Comparison of ENCODE assay signal across 10 cellular contexts in the genomic region with DNA sequence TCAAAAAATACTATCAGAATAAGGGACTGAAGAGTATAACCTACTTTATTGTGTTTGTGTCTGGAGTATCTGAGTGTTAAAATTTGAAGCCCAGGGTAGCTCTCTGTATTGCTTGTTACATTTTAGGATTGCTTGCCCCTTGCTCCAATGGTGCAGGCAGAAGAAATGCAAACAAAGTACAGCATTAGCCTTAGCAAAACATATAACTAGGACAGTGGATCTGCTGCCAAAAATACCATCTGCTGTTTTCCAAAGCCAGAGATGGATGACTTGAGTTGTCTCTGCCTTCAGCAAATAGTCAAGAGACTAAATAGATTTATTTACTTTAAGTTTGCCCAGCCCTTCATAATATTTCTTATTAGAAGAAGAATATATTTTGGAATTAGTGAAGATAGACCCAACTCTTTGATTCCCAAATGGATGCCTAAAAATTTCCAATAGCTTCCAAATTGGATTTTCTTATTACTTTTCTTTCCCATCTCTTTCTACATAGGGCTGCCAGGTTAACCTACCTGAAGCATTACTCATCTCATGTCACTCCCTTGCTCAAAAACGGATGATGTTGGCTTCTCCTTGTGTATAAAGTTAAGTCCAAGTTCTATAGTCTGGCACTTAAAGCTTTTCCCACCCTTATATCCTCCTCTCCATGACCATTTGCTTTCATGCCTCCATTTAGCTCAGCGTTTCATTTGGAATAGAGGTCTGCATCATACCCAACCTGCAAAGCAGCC.
A peak's percentile ranks its signal among the peaks of the same experiment; 100 is the strongest.
DNase-seq lines count a peak whose midpoint lies in the region; ATAC-seq and TF ChIP-seq lines count a peak whose summit lies in the region.
"Had no signal": no experiment of that assay in that cellular context is flagged by ENCODE, and none has a peak within 500 bp of the region (broad histone marks: within the 10 kb centered on the region; RNA-seq: fewer than 3 reads in every experiment).

No MANE protein-coding gene starts in this region.

- H3K36me3 Mint-ChIP-seq in osteocyte (ENCODE audit: unreplicated experiment), result peaks cover 2% of the 10 kb centered on the region

- H3K27me3 Mint-ChIP-seq in osteocyte (ENCODE audit: unreplicated experiment), result no peaks in the 10 kb centered on the region

- peaks cover 51% of the 10 kb centered on the region for H3K4me1 ChIP-seq in PC-9 (replicated peaks; ENCODE audit: insufficient read depth)
- peaks cover 0 to 4% of the 10 kb centered on the region in 2 donors for H3K4me1 ChIP-seq in aorta (ENCODE audit: control insufficient read depth in 1 of 2, insufficient read depth in 2 of 2, low read length in 2 of 2)

- CTCF ChIA-PET in PC-9 (lab: Charles Lee), result no interaction called here

- no peaks in the 10 kb centered on the region for H3K9me3 ChIP-seq in PC-9 (ENCODE audit: insufficient read depth, low read depth)
- H3K9me3 ChIP-seq in aorta (ENCODE audit: control insufficient read depth, low read length), result no peaks in the 10 kb centered on the region

- TF ChIP-seq CTCF in PC-9 (conservative IDR thresholded peaks at IDR 0.05) (no peak), dorsolateral prefrontal cortex (IDR thresholded peaks at IDR 0.05 in 54 of 56, conservative IDR thresholded peaks at IDR 0.05 in 2 of 56; ENCODE audit: low read depth in 1 of 56, partially characterized antibody in 56 of 56) (no peak), osteocyte (IDR thresholded peaks at IDR 0.05) (no peak)

- no peak overlapping the region for H2AFZ ChIP-seq in PC-9

- peaks cover 57% of the 10 kb centered on the region for H3K79me2 ChIP-seq in PC-9 (ENCODE audit: low read depth)

- no TSS peak for BruUV-seq in PC-9 (replicated peaks; lab: Mats Ljungman, UMichigan)

- H3K27ac ChIP-seq in PC-9 (peak overlapping the region; percentile 68), dorsolateral prefrontal cortex (peak overlapping the region in 55 of 59 donors; percentile 3 to 94 (median 74)), aorta (ENCODE audit: low read depth in 1 of 2, low read length in 2 of 2) (no peak overlapping the region)

- H3K36me3 ChIP-seq in PC-9 (ENCODE audit: low read depth), result no peaks in the 10 kb centered on the region
- no peaks in the 10 kb centered on the region for H3K36me3 ChIP-seq in aorta (ENCODE audit: control insufficient read depth in 1 of 2, insufficient read depth in 2 of 2, low read length in 1 of 2)

- H3K9me3 Mint-ChIP-seq in osteocyte (ENCODE audit: unreplicated experiment), result peaks cover 4% of the 10 kb centered on the region

- H3K4me1 Mint-ChIP-seq in osteocyte (ENCODE audit: unreplicated experiment), result peaks cover 55% of the 10 kb centered on the region

- peak overlapping the region; percentile 92 for H3K27ac Mint-ChIP-seq in osteocyte (ENCODE audit: unreplicated experiment)

- DNase-seq in HS-5 (ENCODE audit: low read depth) (peak; percentile 23), PC-9 (peak in 1 of 2 experiments; percentile 68), dorsolateral prefrontal cortex (peak in 1 of 10 donors; percentile 74), osteocyte (ENCODE audit: extremely low spot score, unreplicated experiment) (no peak), NCI-H1436 treated with DMSO at 0.1 percent for 48 hours (lab: John Stamatoyannopoulos, UW) (no peak), aorta (no peak), SKM-1 (lab: John Stamatoyannopoulos, UW; ENCODE audit: unreplicated experiment) (no peak), NOMO-1 (lab: John Stamatoyannopoulos, UW; ENCODE audit: unreplicated experiment in 2 of 2) (no peak)
- DNase-seq: activated T-cell treated with anti-CD3 and anti-CD28 coated beads, Interleukin-2, amount 50 U/mL, for 4 hours; RPMI8226 had no signal

- no peaks in the 10 kb centered on the region for H3K9me2 ChIP-seq in PC-9 (ENCODE audit: insufficient read depth)

- peak overlapping the region; percentile 61 for H3K4me3 Mint-ChIP-seq in osteocyte (ENCODE audit: unreplicated experiment)
- H3K4me3 Mint-ChIP-seq: activated T-cell treated with anti-CD3 and anti-CD28 coated beads, Interleukin-2, amount 50 U/mL, for 4 hours had no signal

- peak overlapping the region; percentile 65 for H3K4me2 ChIP-seq in PC-9

- H3F3A ChIP-seq in PC-9 (ENCODE audit: insufficient read depth, low read depth), result peaks cover 31% of the 10 kb centered on the region

- H3K4me3 ChIP-seq in PC-9 (peak overlapping the region; percentile 7; the same call in 1 of the 2 replicates), dorsolateral prefrontal cortex (no peak overlapping the region), aorta (ENCODE audit: low read length in 2 of 2) (no peak overlapping the region)

- POLR2A ChIA-PET in PC-9 (lab: Charles Lee; ENCODE audit: unreplicated experiment), result no interaction called here

- WGBS in aorta, 2 donors, result 69 to 73% methylated on average over 2 of the region's 2 CpGs

- H3K27me3 ChIP-seq in PC-9 (ENCODE audit: insufficient read depth, low read depth) (no peaks in the 10 kb centered on the region), dorsolateral prefrontal cortex (no peaks in the 10 kb centered on the region), aorta (ENCODE audit: control insufficient read depth in 1 of 2, insufficient read depth in 2 of 2, low read length in 1 of 2) (no peaks in the 10 kb centered on the region)

- intact Hi-C loops in PC-9 (cut with micrococcal nuclease; ENCODE audit: unreplicated experiment) (loop anchor here (5.0 kb wide), 1 partner anchor 393 kb away; a partner anchor contains a TSS), dorsolateral prefrontal cortex (cut with DNase I) (loop anchor here (10.0 kb wide), 1 partner anchor 65 kb away; a partner anchor contains a TSS), aorta (cut with DNase I) (loop anchor here in 1 of 2 donors (10.0 kb wide), 1 partner anchor 445 kb away; no protein-coding TSS in a partner anchor)

- H4K20me1 ChIP-seq in PC-9 (ENCODE audit: insufficient read depth), result no peaks in the 10 kb centered on the region; the same call in 1 of the 2 replicates

- no peak for ATAC-seq in aorta (ENCODE audit: low FRiP score)
- ATAC-seq: activated T-cell treated with anti-CD3 and anti-CD28 coated beads, Interleukin-2, amount 50 U/mL, for 4 hours had no signal

Comparison
In these comparisons a context has a peak if more than half of its experiments do, and no peak if none do; other contexts are left out.
1. H3K27ac ChIP-seq: peak in PC-9 (single experiment) and dorsolateral prefrontal cortex (55 of 59); none in aorta (0 of 2).